Comparison of ENCODE assay signal across 1 cellular context in the genomic region with DNA sequence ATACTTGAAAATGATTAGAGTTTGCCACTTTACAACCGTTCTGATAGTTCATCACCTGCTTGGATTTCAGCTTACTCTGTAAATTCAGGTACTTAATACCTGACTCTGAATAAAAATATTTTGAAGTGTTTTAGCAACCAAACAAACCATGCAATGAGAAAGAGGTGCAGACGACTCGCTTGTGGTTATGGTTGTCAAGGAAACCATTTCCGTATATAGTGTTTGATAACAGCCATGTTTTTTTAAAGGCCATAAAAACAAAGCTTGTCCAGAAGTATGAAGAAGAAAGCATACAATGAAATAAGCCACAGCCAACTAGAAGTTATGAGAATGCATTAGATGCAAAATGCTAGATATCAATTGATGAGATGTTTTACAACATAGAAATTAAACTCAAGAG.
TF ChIP-seq lines count a peak whose summit lies in the region.

No MANE protein-coding gene starts in this region.

TF ChIP-seq in GM23338, 12 proteins besides CTCF, POLR2A, EP300 and RAD21 (continued from another document):
- TF ChIP-seq, protein P1, sequence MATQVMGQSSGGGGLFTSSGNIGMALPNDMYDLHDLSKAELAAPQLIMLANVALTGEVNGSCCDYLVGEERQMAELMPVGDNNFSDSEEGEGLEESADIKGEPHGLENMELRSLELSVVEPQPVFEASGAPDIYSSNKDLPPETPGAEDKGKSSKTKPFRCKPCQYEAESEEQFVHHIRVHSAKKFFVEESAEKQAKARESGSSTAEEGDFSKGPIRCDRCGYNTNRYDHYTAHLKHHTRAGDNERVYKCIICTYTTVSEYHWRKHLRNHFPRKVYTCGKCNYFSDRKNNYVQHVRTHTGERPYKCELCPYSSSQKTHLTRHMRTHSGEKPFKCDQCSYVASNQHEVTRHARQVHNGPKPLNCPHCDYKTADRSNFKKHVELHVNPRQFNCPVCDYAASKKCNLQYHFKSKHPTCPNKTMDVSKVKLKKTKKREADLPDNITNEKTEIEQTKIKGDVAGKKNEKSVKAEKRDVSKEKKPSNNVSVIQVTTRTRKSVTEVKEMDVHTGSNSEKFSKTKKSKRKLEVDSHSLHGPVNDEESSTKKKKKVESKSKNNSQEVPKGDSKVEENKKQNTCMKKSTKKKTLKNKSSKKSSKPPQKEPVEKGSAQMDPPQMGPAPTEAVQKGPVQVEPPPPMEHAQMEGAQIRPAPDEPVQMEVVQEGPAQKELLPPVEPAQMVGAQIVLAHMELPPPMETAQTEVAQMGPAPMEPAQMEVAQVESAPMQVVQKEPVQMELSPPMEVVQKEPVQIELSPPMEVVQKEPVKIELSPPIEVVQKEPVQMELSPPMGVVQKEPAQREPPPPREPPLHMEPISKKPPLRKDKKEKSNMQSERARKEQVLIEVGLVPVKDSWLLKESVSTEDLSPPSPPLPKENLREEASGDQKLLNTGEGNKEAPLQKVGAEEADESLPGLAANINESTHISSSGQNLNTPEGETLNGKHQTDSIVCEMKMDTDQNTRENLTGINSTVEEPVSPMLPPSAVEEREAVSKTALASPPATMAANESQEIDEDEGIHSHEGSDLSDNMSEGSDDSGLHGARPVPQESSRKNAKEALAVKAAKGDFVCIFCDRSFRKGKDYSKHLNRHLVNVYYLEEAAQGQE (IDR thresholded peaks at IDR 0.05; ENCODE audit: unreplicated experiment), result no peak
- no peak for TF ChIP-seq ZNF114 (CRISPR knock-in tag; IDR thresholded peaks at IDR 0.05)
- TF ChIP-seq EZH2 (IDR thresholded peaks at IDR 0.05; ENCODE audit: low read depth, unreplicated experiment), result no peak
- no peak for TF ChIP-seq JUNB (IDR thresholded peaks at IDR 0.05; ENCODE audit: unreplicated experiment)
- TF ChIP-seq CREB1 (CRISPR knock-in tag; IDR thresholded peaks at IDR 0.05; ENCODE audit: low read depth), result no peak
- no peak for TF ChIP-seq STAT1 (IDR thresholded peaks at IDR 0.05; ENCODE audit: unreplicated experiment)
- no peak for TF ChIP-seq ETS1 (IDR thresholded peaks at IDR 0.05)
